ENCODE assay signal across 8 cellular contexts in the genomic region with DNA sequence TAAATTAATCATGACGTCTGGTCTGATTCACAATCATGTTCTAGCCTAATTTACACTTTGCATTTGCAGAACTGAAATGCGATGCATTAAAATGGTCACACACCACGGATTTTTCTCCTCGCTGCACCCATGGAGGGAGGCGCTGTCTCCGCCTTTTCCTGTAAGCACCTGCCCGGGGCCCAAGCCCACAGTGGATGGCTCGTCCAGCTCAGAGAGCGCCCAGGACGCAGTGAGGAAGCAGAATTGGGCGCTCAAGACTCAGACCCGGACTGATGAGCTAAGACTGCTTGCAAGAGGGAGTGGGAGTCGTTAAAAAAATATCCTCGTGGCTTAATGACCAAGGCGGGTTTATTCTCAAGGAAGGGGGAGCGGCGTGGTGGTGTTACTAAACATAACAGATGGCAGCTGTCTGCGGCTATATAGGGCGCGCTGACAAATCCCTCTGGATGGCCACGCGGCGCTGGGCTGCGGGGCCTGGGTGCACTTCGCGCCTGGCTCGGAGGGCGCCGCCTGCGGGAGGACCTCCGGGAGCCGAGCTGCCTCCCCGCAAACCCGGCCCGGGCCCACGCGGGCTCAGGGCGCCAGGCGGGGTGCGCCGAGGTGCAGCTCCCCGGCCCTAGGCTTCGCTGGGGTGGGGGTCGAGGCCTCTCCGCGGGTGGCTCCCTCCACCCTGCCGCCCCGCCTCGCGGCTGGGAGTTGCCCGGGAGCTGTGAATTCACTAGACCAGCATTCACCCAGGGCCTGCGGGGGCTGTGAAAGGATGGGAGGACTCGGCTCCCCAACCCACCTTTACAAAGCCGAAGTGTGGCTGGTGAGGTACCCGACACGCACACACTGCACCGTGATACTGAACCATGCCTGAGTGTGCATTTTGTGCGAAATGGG.
DNase-seq lines count a peak whose midpoint lies in the region; ATAC-seq and TF ChIP-seq lines count a peak whose summit lies in the region.

No MANE protein-coding gene starts in this region.

- no peak overlapping the region for H3K27ac ChIP-seq in HUES48 (ENCODE audit: low read depth, low read length)

- peak overlapping the region; percentile 85 for H3K4me3 Mint-ChIP-seq in T-helper 2 cell treated with Interferon-gamma antibody and Interleukin-4, amounts not matched to agents 5 μg/mL and 100 μg/mL, for 36 hours
- peak overlapping the region; percentile 93 for H3K4me3 Mint-ChIP-seq in memory B cell
- H3K4me3 Mint-ChIP-seq in stimulated activated memory B cell treated with anti-CD40 and anti-IgM and Interleukin-4, amounts not matched to agents 10 μg/mL and 1 μg/mL and 100 μg/mL, for 72 hours: peak overlapping the region; percentile 94

- peak overlapping the region; percentile 64 for H3K4me3 ChIP-seq in HUES48 (ENCODE audit: low read depth, low read length)

- H3K4me1 Mint-ChIP-seq in T-helper 2 cell treated with Interferon-gamma antibody and Interleukin-4, amounts not matched to agents 5 μg/mL and 100 μg/mL, for 36 hours (ENCODE audit: low read depth): peaks cover 22% of the 10 kb centered on the region
- H3K4me1 Mint-ChIP-seq in memory B cell: peaks cover 11% of the 10 kb centered on the region
- peaks cover 34% of the 10 kb centered on the region for H3K4me1 Mint-ChIP-seq in stimulated activated memory B cell treated with anti-CD40 and anti-IgM and Interleukin-4, amounts not matched to agents 10 μg/mL and 1 μg/mL and 100 μg/mL, for 72 hours

- peak overlapping the region; percentile 47; the same call in 1 of the 2 replicates for H3K9ac ChIP-seq in HUES48 (ENCODE audit: low read depth, low read length)

- ATAC-seq in memory B cell (ENCODE audit: low read depth): peak; percentile 73
- peak; percentile 86 for ATAC-seq in stimulated activated memory B cell treated with anti-CD40 and anti-IgM and Interleukin-4, amounts not matched to agents 10 μg/mL and 1 μg/mL and 100 μg/mL, for 72 hours

- no peaks in the 10 kb centered on the region for H3K36me3 Mint-ChIP-seq in T-helper 2 cell treated with Interferon-gamma antibody and Interleukin-4, amounts not matched to agents 5 μg/mL and 100 μg/mL, for 36 hours (ENCODE audit: low read depth)
- H3K36me3 Mint-ChIP-seq in memory B cell: no peaks in the 10 kb centered on the region
- H3K36me3 Mint-ChIP-seq in stimulated activated memory B cell treated with anti-CD40 and anti-IgM and Interleukin-4, amounts not matched to agents 10 μg/mL and 1 μg/mL and 100 μg/mL, for 72 hours: no peaks in the 10 kb centered on the region

- H3K36me3 ChIP-seq in HUES48 (ENCODE audit: control insufficient read depth, insufficient read depth, low read length): no peaks in the 10 kb centered on the region

- DNase-seq in DMS79 (lab: John Stamatoyannopoulos, UW): peak; percentile 77
- peak; percentile 78 for DNase-seq in GM20000 (ENCODE audit: low spot score)
- DNase-seq in T-helper 2 cell treated with Interferon-gamma antibody and Interleukin-4, amounts not matched to agents 5 μg/mL and 100 μg/mL, for 36 hours (ENCODE audit: low spot score): peak; percentile 10
- peak; percentile 18 for DNase-seq in cerebellar cortex (ENCODE audit: low spot score)
- peak; percentile 48 to 62 for DNase-seq in memory B cell (ENCODE audit: low spot score in 2 of 2)
- no peak for DNase-seq in NCI-H2171 treated with DMSO at 0.1 percent for 48 hours (lab: John Stamatoyannopoulos, UW)

- H3K9me3 ChIP-seq in HUES48 (ENCODE audit: control insufficient read depth, insufficient read depth, low read length): no peaks in the 10 kb centered on the region

- peaks cover 15% of the 10 kb centered on the region for H3K4me1 ChIP-seq in HUES48 (ENCODE audit: control insufficient read depth, insufficient read depth, low read length)

- H3K9me3 Mint-ChIP-seq in T-helper 2 cell treated with Interferon-gamma antibody and Interleukin-4, amounts not matched to agents 5 μg/mL and 100 μg/mL, for 36 hours: no peaks in the 10 kb centered on the region
- H3K9me3 Mint-ChIP-seq in memory B cell: no peaks in the 10 kb centered on the region
- no peaks in the 10 kb centered on the region for H3K9me3 Mint-ChIP-seq in stimulated activated memory B cell treated with anti-CD40 and anti-IgM and Interleukin-4, amounts not matched to agents 10 μg/mL and 1 μg/mL and 100 μg/mL, for 72 hours

- peak; percentile 0 for TF ChIP-seq CTCF in GM20000 (IDR thresholded peaks at IDR 0.05; ENCODE audit: extremely low read depth, missing control alignments)

- H3K27ac Mint-ChIP-seq in T-helper 2 cell treated with Interferon-gamma antibody and Interleukin-4, amounts not matched to agents 5 μg/mL and 100 μg/mL, for 36 hours: peak overlapping the region; percentile 51
- peak overlapping the region; percentile 79 for H3K27ac Mint-ChIP-seq in memory B cell
- peak overlapping the region; percentile 80 for H3K27ac Mint-ChIP-seq in stimulated activated memory B cell treated with anti-CD40 and anti-IgM and Interleukin-4, amounts not matched to agents 10 μg/mL and 1 μg/mL and 100 μg/mL, for 72 hours

- H3K27me3 ChIP-seq in HUES48 (ENCODE audit: control insufficient read depth, insufficient read depth, low read length): peaks cover 20% of the 10 kb centered on the region

- H3K27me3 Mint-ChIP-seq in T-helper 2 cell treated with Interferon-gamma antibody and Interleukin-4, amounts not matched to agents 5 μg/mL and 100 μg/mL, for 36 hours (ENCODE audit: low read depth): peaks cover 32% of the 10 kb centered on the region
- H3K27me3 Mint-ChIP-seq in memory B cell: no peaks in the 10 kb centered on the region
- peaks cover 6% of the 10 kb centered on the region for H3K27me3 Mint-ChIP-seq in stimulated activated memory B cell treated with anti-CD40 and anti-IgM and Interleukin-4, amounts not matched to agents 10 μg/mL and 1 μg/mL and 100 μg/mL, for 72 hours
